ENCODE assay signal across 1 cellular context in the genomic region with DNA sequence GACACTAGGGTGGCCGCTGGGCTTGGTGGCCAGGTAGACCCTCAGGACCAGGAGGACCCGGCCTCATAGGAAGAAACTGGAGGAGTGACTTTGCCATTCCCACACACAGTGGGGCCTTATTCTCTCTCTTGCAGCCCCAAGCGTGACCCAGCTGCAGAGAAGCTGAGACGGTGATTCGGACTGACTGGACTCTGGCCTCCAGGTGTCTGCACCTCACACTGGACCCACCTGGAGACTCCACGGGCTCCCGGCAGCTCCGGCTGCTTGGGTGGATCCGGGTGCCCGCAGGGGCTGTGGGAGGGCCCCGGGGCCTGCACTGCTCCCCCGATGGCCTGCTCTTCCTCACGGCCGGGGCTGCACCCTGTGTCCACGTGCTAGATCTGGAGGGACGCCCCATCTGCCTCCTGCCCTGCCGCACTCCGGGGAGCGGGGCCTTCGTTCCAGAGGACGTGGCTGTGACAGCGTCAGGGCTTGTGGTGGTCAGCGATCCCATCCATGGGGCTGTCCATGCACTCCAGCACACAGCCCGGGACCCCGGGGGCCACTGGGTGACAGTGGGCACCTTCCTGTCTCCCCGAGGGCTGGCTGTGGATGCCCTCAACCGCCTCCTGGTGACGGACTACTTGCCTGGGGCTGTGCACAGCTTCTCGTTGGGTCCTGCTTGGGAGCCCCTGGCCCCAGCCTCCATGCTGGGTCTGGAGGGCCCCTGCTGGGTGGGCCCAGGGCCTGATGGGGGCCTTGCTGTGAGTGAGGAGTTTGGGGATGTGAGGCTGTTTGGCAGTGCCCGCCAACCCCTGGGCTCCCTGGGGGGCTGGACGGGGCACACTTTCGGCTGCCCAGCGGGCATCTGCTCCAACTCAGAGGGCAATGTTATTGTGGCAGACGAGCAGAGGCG.
TF ChIP-seq lines count a peak whose summit lies in the region.

No MANE protein-coding gene starts in this region.

TF ChIP-seq in WTC11, 78 proteins besides CTCF, POLR2A, EP300 and RAD21 (continued from another document):
- TF ChIP-seq, protein P1, sequence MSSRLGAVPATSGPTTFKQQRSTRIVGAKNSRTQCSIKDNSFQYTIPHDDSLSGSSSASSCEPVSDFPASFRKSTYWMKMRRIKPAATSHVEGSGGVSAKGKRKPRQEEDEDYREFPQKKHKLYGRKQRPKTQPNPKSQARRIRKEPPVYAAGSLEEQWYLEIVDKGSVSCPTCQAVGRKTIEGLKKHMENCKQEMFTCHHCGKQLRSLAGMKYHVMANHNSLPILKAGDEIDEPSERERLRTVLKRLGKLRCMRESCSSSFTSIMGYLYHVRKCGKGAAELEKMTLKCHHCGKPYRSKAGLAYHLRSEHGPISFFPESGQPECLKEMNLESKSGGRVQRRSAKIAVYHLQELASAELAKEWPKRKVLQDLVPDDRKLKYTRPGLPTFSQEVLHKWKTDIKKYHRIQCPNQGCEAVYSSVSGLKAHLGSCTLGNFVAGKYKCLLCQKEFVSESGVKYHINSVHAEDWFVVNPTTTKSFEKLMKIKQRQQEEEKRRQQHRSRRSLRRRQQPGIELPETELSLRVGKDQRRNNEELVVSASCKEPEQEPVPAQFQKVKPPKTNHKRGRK (CRISPR knock-in tag; IDR thresholded peaks at IDR 0.05; ENCODE audit: borderline replicate concordance), result no peak
- TF ChIP-seq, protein P2, sequence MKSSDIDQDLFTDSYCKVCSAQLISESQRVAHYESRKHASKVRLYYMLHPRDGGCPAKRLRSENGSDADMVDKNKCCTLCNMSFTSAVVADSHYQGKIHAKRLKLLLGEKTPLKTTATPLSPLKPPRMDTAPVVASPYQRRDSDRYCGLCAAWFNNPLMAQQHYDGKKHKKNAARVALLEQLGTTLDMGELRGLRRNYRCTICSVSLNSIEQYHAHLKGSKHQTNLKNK (CRISPR knock-in tag; IDR thresholded peaks at IDR 0.05), result no peak
- TF ChIP-seq CBFB (CRISPR knock-in tag; IDR thresholded peaks at IDR 0.05; ENCODE audit: low read depth) (no peak), MYBL2 (CRISPR knock-in tag; IDR thresholded peaks at IDR 0.05) (no peak), NR1H2 (CRISPR knock-in tag; IDR thresholded peaks at IDR 0.05) (no peak), ELF4 (CRISPR knock-in tag; IDR thresholded peaks at IDR 0.05; ENCODE audit: low read depth) (no peak)
- TF ChIP-seq, protein P3, sequence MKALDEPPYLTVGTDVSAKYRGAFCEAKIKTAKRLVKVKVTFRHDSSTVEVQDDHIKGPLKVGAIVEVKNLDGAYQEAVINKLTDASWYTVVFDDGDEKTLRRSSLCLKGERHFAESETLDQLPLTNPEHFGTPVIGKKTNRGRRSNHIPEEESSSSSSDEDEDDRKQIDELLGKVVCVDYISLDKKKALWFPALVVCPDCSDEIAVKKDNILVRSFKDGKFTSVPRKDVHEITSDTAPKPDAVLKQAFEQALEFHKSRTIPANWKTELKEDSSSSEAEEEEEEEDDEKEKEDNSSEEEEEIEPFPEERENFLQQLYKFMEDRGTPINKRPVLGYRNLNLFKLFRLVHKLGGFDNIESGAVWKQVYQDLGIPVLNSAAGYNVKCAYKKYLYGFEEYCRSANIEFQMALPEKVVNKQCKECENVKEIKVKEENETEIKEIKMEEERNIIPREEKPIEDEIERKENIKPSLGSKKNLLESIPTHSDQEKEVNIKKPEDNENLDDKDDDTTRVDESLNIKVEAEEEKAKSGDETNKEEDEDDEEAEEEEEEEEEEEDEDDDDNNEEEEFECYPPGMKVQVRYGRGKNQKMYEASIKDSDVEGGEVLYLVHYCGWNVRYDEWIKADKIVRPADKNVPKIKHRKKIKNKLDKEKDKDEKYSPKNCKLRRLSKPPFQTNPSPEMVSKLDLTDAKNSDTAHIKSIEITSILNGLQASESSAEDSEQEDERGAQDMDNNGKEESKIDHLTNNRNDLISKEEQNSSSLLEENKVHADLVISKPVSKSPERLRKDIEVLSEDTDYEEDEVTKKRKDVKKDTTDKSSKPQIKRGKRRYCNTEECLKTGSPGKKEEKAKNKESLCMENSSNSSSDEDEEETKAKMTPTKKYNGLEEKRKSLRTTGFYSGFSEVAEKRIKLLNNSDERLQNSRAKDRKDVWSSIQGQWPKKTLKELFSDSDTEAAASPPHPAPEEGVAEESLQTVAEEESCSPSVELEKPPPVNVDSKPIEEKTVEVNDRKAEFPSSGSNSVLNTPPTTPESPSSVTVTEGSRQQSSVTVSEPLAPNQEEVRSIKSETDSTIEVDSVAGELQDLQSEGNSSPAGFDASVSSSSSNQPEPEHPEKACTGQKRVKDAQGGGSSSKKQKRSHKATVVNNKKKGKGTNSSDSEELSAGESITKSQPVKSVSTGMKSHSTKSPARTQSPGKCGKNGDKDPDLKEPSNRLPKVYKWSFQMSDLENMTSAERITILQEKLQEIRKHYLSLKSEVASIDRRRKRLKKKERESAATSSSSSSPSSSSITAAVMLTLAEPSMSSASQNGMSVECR (CRISPR knock-in tag; IDR thresholded peaks at IDR 0.05; ENCODE audit: borderline replicate concordance), result no peak
- TF ChIP-seq, protein P4, sequence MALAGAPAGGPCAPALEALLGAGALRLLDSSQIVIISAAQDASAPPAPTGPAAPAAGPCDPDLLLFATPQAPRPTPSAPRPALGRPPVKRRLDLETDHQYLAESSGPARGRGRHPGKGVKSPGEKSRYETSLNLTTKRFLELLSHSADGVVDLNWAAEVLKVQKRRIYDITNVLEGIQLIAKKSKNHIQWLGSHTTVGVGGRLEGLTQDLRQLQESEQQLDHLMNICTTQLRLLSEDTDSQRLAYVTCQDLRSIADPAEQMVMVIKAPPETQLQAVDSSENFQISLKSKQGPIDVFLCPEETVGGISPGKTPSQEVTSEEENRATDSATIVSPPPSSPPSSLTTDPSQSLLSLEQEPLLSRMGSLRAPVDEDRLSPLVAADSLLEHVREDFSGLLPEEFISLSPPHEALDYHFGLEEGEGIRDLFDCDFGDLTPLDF (CRISPR knock-in tag; IDR thresholded peaks at IDR 0.05), result no peak
- TF ChIP-seq, protein P5, sequence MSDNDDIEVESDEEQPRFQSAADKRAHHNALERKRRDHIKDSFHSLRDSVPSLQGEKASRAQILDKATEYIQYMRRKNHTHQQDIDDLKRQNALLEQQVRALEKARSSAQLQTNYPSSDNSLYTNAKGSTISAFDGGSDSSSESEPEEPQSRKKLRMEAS (CRISPR knock-in tag; IDR thresholded peaks at IDR 0.05), result no peak
- TF ChIP-seq, protein P6, sequence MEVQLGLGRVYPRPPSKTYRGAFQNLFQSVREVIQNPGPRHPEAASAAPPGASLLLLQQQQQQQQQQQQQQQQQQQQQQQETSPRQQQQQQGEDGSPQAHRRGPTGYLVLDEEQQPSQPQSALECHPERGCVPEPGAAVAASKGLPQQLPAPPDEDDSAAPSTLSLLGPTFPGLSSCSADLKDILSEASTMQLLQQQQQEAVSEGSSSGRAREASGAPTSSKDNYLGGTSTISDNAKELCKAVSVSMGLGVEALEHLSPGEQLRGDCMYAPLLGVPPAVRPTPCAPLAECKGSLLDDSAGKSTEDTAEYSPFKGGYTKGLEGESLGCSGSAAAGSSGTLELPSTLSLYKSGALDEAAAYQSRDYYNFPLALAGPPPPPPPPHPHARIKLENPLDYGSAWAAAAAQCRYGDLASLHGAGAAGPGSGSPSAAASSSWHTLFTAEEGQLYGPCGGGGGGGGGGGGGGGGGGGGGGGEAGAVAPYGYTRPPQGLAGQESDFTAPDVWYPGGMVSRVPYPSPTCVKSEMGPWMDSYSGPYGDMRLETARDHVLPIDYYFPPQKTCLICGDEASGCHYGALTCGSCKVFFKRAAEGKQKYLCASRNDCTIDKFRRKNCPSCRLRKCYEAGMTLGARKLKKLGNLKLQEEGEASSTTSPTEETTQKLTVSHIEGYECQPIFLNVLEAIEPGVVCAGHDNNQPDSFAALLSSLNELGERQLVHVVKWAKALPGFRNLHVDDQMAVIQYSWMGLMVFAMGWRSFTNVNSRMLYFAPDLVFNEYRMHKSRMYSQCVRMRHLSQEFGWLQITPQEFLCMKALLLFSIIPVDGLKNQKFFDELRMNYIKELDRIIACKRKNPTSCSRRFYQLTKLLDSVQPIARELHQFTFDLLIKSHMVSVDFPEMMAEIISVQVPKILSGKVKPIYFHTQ (CRISPR knock-in tag; IDR thresholded peaks at IDR 0.05), result no peak
